13 cellular contexts compared by ENCODE assay signal in genomic region chr7:45702751-45703150, GRCh38.
"Had no signal": no experiment of that assay in that cellular context is flagged by ENCODE, and none has a peak within 500 bp of the region (broad histone marks: within the 10 kb centered on the region; RNA-seq: fewer than 3 reads in every experiment).

No MANE protein-coding gene starts in this region.

- H3K4me3 ChIP-seq: lower lobe of right lung, transverse colon had no signal

- H3K36me3 ChIP-seq: lower lobe of right lung, transverse colon had no signal

- H3K27me3 ChIP-seq: transverse colon had no signal

- H3K4me1 ChIP-seq: transverse colon had no signal

- H3K9me3 ChIP-seq: lower lobe of right lung, transverse colon had no signal

- DNase-seq: activated CD4-positive, alpha-beta T cell treated with anti-CD3 and anti-CD28 coated beads, Interleukin-2, amount 10 ng/mL, durations not matched to agents 7 days and 5 days; caudate nucleus; effector memory CD4-positive, alpha-beta T cell; foreskin melanocyte; lower lobe of right lung; nephron progenitor cell; SHP77; substantia nigra; T-helper 17 cell; transverse colon had no signal

- H3K36me3 Mint-ChIP-seq: activated naive CD4-positive, alpha-beta T cell treated with anti-CD3 and anti-CD28 coated beads, Interleukin-2, amount 50 U/mL, for 72 hours; stimulated activated memory B cell treated with anti-CD40 and anti-IgM and Interleukin-4, amounts not matched to agents 10 μg/mL and 1 μg/mL and 100 μg/mL, for 72 hours had no signal

- H3K4me3 Mint-ChIP-seq: activated CD4-positive, alpha-beta T cell treated with anti-CD3 and anti-CD28 coated beads, Interleukin-2, amount 10 ng/mL, durations not matched to agents 7 days and 5 days; nephron progenitor cell; stimulated activated memory B cell treated with anti-CD40 and anti-IgM and Interleukin-4, amounts not matched to agents 10 μg/mL and 1 μg/mL and 100 μg/mL, for 72 hours; T-helper 17 cell had no signal

- ATAC-seq: activated naive CD4-positive, alpha-beta T cell treated with anti-CD3 and anti-CD28 coated beads, Interleukin-2, amount 50 U/mL, for 72 hours; lower lobe of right lung; stimulated activated memory B cell treated with anti-CD40 and anti-IgM and Interleukin-4, amounts not matched to agents 10 μg/mL and 1 μg/mL and 100 μg/mL, for 72 hours; T-helper 17 cell had no signal

- H3K27ac ChIP-seq: epithelial cell of prostate, lower lobe of right lung, transverse colon had no signal

- H3K27ac Mint-ChIP-seq: activated CD4-positive, alpha-beta T cell treated with anti-CD3 and anti-CD28 coated beads, Interleukin-2, amount 10 ng/mL, durations not matched to agents 7 days and 5 days; activated naive CD4-positive, alpha-beta T cell treated with anti-CD3 and anti-CD28 coated beads, Interleukin-2, amount 50 U/mL, for 72 hours; stimulated activated memory B cell treated with anti-CD40 and anti-IgM and Interleukin-4, amounts not matched to agents 10 μg/mL and 1 μg/mL and 100 μg/mL, for 72 hours; T-helper 17 cell had no signal

- H3K4me1 Mint-ChIP-seq: activated CD4-positive, alpha-beta T cell treated with anti-CD3 and anti-CD28 coated beads, Interleukin-2, amount 10 ng/mL, durations not matched to agents 7 days and 5 days; nephron progenitor cell; stimulated activated memory B cell treated with anti-CD40 and anti-IgM and Interleukin-4, amounts not matched to agents 10 μg/mL and 1 μg/mL and 100 μg/mL, for 72 hours; T-helper 17 cell had no signal

- H3K9me3 Mint-ChIP-seq: activated CD4-positive, alpha-beta T cell treated with anti-CD3 and anti-CD28 coated beads, Interleukin-2, amount 10 ng/mL, durations not matched to agents 7 days and 5 days; activated naive CD4-positive, alpha-beta T cell treated with anti-CD3 and anti-CD28 coated beads, Interleukin-2, amount 50 U/mL, for 72 hours; nephron progenitor cell; stimulated activated memory B cell treated with anti-CD40 and anti-IgM and Interleukin-4, amounts not matched to agents 10 μg/mL and 1 μg/mL and 100 μg/mL, for 72 hours had no signal
